In genomic region chr6:7747433-7747832, GRCh38 we compare ENCODE assay signal across 9 cellular contexts. TPM values are rescaled to one million over a fixed set of nuclear protein-coding genes. Genes with fewer than 3 reads are reported as not detected.
"Had no signal": no experiment of that assay in that cellular context is flagged by ENCODE, and none has a peak within 500 bp of the region (broad histone marks: within the 10 kb centered on the region; RNA-seq: fewer than 3 reads in every experiment).

No MANE protein-coding gene starts in this region.

- H3K4me3 ChIP-seq: GM23248 had no signal

- DNase-seq: GM23248, H9, HCEC 1CT, KG1 had no signal

- H2AFZ ChIP-seq: GM23248 had no signal

- H3K4me3 Mint-ChIP-seq: H9, IgD-negative memory B cell had no signal

- FAIRE-seq: H1, H54, HTR-8/SVneo had no signal

- H3K9me3 Mint-ChIP-seq: H9 had no signal

- H3K27ac Mint-ChIP-seq: H9, IgD-negative memory B cell had no signal

- H3K36me3 Mint-ChIP-seq: IgD-negative memory B cell had no signal

- H3K9ac ChIP-seq: GM23248 had no signal

- H3K27ac ChIP-seq: GM23248 had no signal

RNA-seq across cellular contexts. Expression of gene BMP6, which starts 21.5 kb away (rescaled TPM):
- total RNA-seq: HT-29 had no signal
